ENCODE assay signal across 8 cellular contexts in genomic region chr1:179121159-179121938, GRCh38. TPM values are rescaled to one million over a fixed set of nuclear protein-coding genes. Genes with fewer than 3 reads are reported as not detected.
DNase-seq lines count a peak whose midpoint lies in the region; ATAC-seq and TF ChIP-seq lines count a peak whose summit lies in the region.

No MANE protein-coding gene starts in this region.

- no TSS peak for BruUV-seq in A673 (replicated peaks; lab: Mats Ljungman, UMichigan)

- no peak for TF ChIP-seq POLR2A in testis (IDR thresholded peaks at IDR 0.05)

- intact Hi-C loops in A673 (cut with micrococcal nuclease; ENCODE audit: unreplicated experiment) (loop anchor here (2.0 to 5.0 kb wide), 3 partner anchors 73 to 246 kb away; partner anchors contain the start of genes AXDND1 and SOAT1), testis (cut with DNase I; ENCODE audit: low total_unique reads) (no loop called here)

- H3K27ac ChIP-seq in A673 (ENCODE audit: low read depth, low read length, poor library complexity, severe bottlenecking) (no peak overlapping the region), lung (ENCODE audit: low read depth in 1 of 2, low read length in 1 of 2) (no peak overlapping the region), testis (no peak overlapping the region)

- TF ChIP-seq CTCF in A673 (conservative IDR thresholded peaks at IDR 0.05; ENCODE audit: low read depth, low read length) (peak; percentile 76), GM13977 (IDR thresholded peaks at IDR 0.05; ENCODE audit: extremely low read depth, insufficient read depth, missing control alignments) (peak; percentile 56), lung (IDR thresholded peaks at IDR 0.05; ENCODE audit: control extremely low read depth, extremely low read depth) (peak; percentile 17), testis (IDR thresholded peaks at IDR 0.05) (peak; percentile 37 to 58 (median 57))

- ATAC-seq in lung (ENCODE audit: insufficient read depth, low FRiP score): no peak
- no peak for ATAC-seq in HG02610 (IDR thresholded peaks at IDR 0.05; ENCODE audit: unreplicated experiment)

- in situ Hi-C loops in GM13977 (cut with MboI; ENCODE audit: low pct_unique_long_range_greater_than_20kb, low sequenced_read_pairs, unreplicated experiment): no loop called here

- H3K9me3 ChIP-seq in A673 (ENCODE audit: low read depth, low read length, poor library complexity, severe bottlenecking) (no peaks in the 10 kb centered on the region), lung (ENCODE audit: control insufficient read depth in 2 of 2, insufficient read depth in 1 of 2, low read length in 1 of 2) (no peaks in the 10 kb centered on the region), testis (no peaks in the 10 kb centered on the region)

- POLR2A ChIA-PET in A673 (lab: Charles Lee; ENCODE audit: low non-redundant PET): no interaction called here

- no peak overlapping the region for H3K4me3 ChIP-seq in A673 (ENCODE audit: low read depth, low read length, poor library complexity, severe bottlenecking)
- H3K4me3 ChIP-seq in lung: no peak overlapping the region
- H3K4me3 ChIP-seq in testis: no peak overlapping the region

- H3K4me1 ChIP-seq in A673 (ENCODE audit: insufficient read depth, low read length, poor library complexity, severe bottlenecking) (no peaks in the 10 kb centered on the region), lung (ENCODE audit: control insufficient read depth in 2 of 2, insufficient read depth in 2 of 2, low read length in 2 of 2) (peaks cover 2% of the 10 kb centered on the region in 2 donors), testis (peaks cover 5% of the 10 kb centered on the region)

- H3K36me3 ChIP-seq in A673 (ENCODE audit: insufficient read depth, low read length, poor library complexity, severe bottlenecking) (peaks cover 26% of the 10 kb centered on the region), lung (ENCODE audit: control insufficient read depth in 2 of 2, insufficient read depth in 2 of 2, low read length in 2 of 2) (peaks cover 10 to 17% of the 10 kb centered on the region in 2 donors), testis (ENCODE audit: low read depth, missing control alignments) (no peaks in the 10 kb centered on the region)

- DNase-seq in A673 (ENCODE audit: low spot score) (peak; percentile 68), GM13977 (ENCODE audit: low spot score) (peak; percentile 54), RKO (ENCODE audit: low spot score) (peak; percentile 46), lung (ENCODE audit: low spot score) (no peak), testis (peak; percentile 52), NCI-H1105 (lab: John Stamatoyannopoulos, UW) (no peak)
- peak; percentile 28 for DNase-seq in central memory CD4-positive, alpha-beta T cell

- no peaks in the 10 kb centered on the region for H3K27me3 ChIP-seq in A673 (replicated peaks; ENCODE audit: insufficient read depth, low read depth, low read length, poor library complexity)
- no peaks in the 10 kb centered on the region for H3K27me3 ChIP-seq in lung (ENCODE audit: control insufficient read depth, insufficient read depth)
- no peaks in the 10 kb centered on the region for H3K27me3 ChIP-seq in testis

- CTCF ChIA-PET in A673 (lab: Charles Lee): interaction anchor here (0.6 to 1.2 kb wide), 5 partner anchors 31 to 222 kb away, joined by 3 to 4 read pairs (median 4); no protein-coding TSS in a partner anchor

- 86% methylated on average over 7 of the region's 7 CpGs for WGBS in lung, 2 donors
- WGBS in testis, 2 donors: 80 to 87% methylated on average over 7 of the region's 7 CpGs

RNA-seq across cellular contexts. Expression of gene TOR3A, which starts 39.5 kb away (rescaled TPM):
- total RNA-seq in A673 (2021) (18.0 and 21.0 TPM in 2 replicates), lung (10 to 100 TPM; 30.1 to 33.8 TPM), testis (10 to 100 TPM; 16.3 to 17.6 TPM)
- polyA plus RNA-seq in lung (10 to 100 TPM; 14.4 to 44.8 TPM), testis (ENCODE audit: insufficient read depth, low read depth, low replicate concordance) (10.1 TPM)

Comparison
In these comparisons a context has a peak if more than half of its experiments do, and no peak if none do; other contexts are left out.
1. DNase-seq: peak in A673 (single experiment), GM13977 (single experiment), RKO (single experiment), central memory CD4-positive, alpha-beta T cell (single experiment) and testis (single experiment); none in lung (single experiment) and NCI-H1105 (single experiment).
2. CTCF ChIP-seq: peak in every context shown above with its lines; median percentile 76 in A673; 57 in testis; 56 in GM13977; 17 in lung.